In the genomic region with DNA sequence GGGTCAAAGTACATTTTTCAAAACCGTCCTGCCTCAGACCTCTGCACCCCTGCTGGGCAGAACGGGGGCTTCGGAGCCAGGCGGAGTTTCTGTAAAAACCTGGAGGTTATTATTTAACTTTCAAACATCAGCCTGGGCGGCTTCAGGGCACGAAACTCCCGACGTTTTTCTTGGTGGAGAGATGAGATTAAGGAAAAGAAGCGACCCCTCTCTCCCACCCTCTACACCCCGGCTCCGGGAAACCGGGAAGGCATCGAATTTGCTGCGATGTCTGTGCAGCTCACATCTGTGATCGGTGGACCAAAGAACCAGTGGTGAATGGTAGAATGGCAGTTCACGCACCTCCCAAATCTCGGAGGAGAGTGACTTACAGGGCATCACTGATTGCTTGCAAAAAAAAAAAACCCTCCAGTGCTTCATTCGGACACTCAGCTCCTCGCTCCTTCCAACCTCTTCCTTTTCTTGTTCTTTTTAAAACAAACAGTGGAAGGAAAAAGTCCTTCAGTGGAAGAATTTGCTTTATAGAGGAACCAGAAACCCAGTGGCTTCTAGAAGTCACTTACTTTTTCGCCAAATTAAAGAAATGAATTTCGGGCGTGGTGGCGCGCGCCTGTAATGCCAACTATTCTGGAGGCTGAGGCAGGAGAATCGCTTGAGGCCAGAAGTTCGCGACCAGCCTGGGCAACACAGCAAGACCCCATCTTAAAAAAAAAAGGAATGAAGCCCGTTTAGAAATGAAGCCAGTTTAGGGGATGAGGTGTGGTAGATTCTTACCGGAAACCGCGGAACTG, we compare ENCODE assay signal across 8 cellular contexts. TPM values are rescaled to one million over a fixed set of nuclear protein-coding genes. Genes with fewer than 3 reads are reported as not detected.
DNase-seq lines count a peak whose midpoint lies in the region; ATAC-seq and TF ChIP-seq lines count a peak whose summit lies in the region.

No MANE protein-coding gene starts in this region.

- no peaks in the 10 kb centered on the region for H3K9me3 Mint-ChIP-seq in chondrocyte (ENCODE audit: low read depth)
- H3K9me3 Mint-ChIP-seq in stimulated activated effector memory CD8-positive, alpha-beta T cell treated with anti-CD3 and anti-CD28 coated beads, Interleukin-12 subunit alpha, Interleukin-12 subunit beta, amount 100 ng/mL, for 72 hours, result no peaks in the 10 kb centered on the region

- ATAC-seq in Right ventricle myocardium inferior (no peak), HG03354 (IDR thresholded peaks at IDR 0.05; ENCODE audit: poor library complexity, severe bottlenecking, unreplicated experiment) (peak; percentile 33), left colon (peak; percentile 9), HG02588 (IDR thresholded peaks at IDR 0.05; ENCODE audit: unreplicated experiment) (no peak)
- peak; percentile 52 for ATAC-seq in stimulated activated effector memory CD8-positive, alpha-beta T cell treated with anti-CD3 and anti-CD28 coated beads, Interleukin-12 subunit alpha, Interleukin-12 subunit beta, amount 100 ng/mL, for 72 hours

- no peaks in the 10 kb centered on the region for H3K27me3 ChIP-seq in cardiac muscle cell

- no peaks in the 10 kb centered on the region for H3K4me1 ChIP-seq in cardiac muscle cell (ENCODE audit: low read depth)

- H3K36me3 ChIP-seq in cardiac muscle cell, result no peaks in the 10 kb centered on the region

- no peaks in the 10 kb centered on the region for H3K9me3 ChIP-seq in cardiac muscle cell (ENCODE audit: low read depth)

- H3K4me1 Mint-ChIP-seq in chondrocyte (ENCODE audit: low read depth), result peaks cover 35% of the 10 kb centered on the region
- H3K4me1 Mint-ChIP-seq in stimulated activated effector memory CD8-positive, alpha-beta T cell treated with anti-CD3 and anti-CD28 coated beads, Interleukin-12 subunit alpha, Interleukin-12 subunit beta, amount 100 ng/mL, for 72 hours, result peaks cover 23% of the 10 kb centered on the region

- intact Hi-C loops in Right ventricle myocardium inferior (cut with DNase I), result no loop called here
- intact Hi-C loops in left colon (cut with DNase I, micrococcal nuclease), result no loop called here

- peak overlapping the region; percentile 67 for H3K4me3 ChIP-seq in cardiac muscle cell

- H3K27ac ChIP-seq in cardiac muscle cell, result peak overlapping the region; percentile 86

- H3K27ac Mint-ChIP-seq in chondrocyte (ENCODE audit: unreplicated experiment), result peak overlapping the region; percentile 96
- peak overlapping the region; percentile 94 for H3K27ac Mint-ChIP-seq in stimulated activated effector memory CD8-positive, alpha-beta T cell treated with anti-CD3 and anti-CD28 coated beads, Interleukin-12 subunit alpha, Interleukin-12 subunit beta, amount 100 ng/mL, for 72 hours

- no peaks in the 10 kb centered on the region for H3K27me3 Mint-ChIP-seq in chondrocyte (ENCODE audit: low read depth)

- no peaks in the 10 kb centered on the region for H3K36me3 Mint-ChIP-seq in chondrocyte (ENCODE audit: low read depth)
- peaks cover 3% of the 10 kb centered on the region for H3K36me3 Mint-ChIP-seq in stimulated activated effector memory CD8-positive, alpha-beta T cell treated with anti-CD3 and anti-CD28 coated beads, Interleukin-12 subunit alpha, Interleukin-12 subunit beta, amount 100 ng/mL, for 72 hours

- DNase-seq in cardiac muscle cell (ENCODE audit: low read depth in 1 of 2, low spot score in 1 of 2) (peak; percentile 28 to 45), Right ventricle myocardium inferior (ENCODE audit: missing footprints) (no peak), SK-N-DZ (ENCODE audit: low spot score) (peak; percentile 56), chondrocyte (ENCODE audit: low spot score) (no peak), left colon (peak in 1 of 2 donors; percentile 41)
- DNase-seq in stimulated activated effector memory CD8-positive, alpha-beta T cell treated with anti-CD3 and anti-CD28 coated beads, Interleukin-12 subunit alpha, Interleukin-12 subunit beta, amount 100 ng/mL, for 72 hours (ENCODE audit: low spot score in 2 of 2), result no peak

- peak overlapping the region; percentile 91 for H3K4me3 Mint-ChIP-seq in chondrocyte (ENCODE audit: unreplicated experiment)
- peak overlapping the region; percentile 94 for H3K4me3 Mint-ChIP-seq in stimulated activated effector memory CD8-positive, alpha-beta T cell treated with anti-CD3 and anti-CD28 coated beads, Interleukin-12 subunit alpha, Interleukin-12 subunit beta, amount 100 ng/mL, for 72 hours

- TF ChIP-seq CTCF in cardiac muscle cell (IDR thresholded peaks at IDR 0.05; ENCODE audit: low read depth, low read length) (peak; percentile 8), chondrocyte (IDR thresholded peaks at IDR 0.05) (peak; percentile 47)

RNA-seq across cellular contexts. Expression of gene PHACTR4, which starts 0.9 kb away (rescaled TPM):
- total RNA-seq in cardiac muscle cell (13.5 and 14.8 TPM in 2 replicates), Right ventricle myocardium inferior (18.1 TPM), chondrocyte (39.6 to 45.7 TPM (median 39.9 TPM) in 3 replicates), left colon (10 to 100 TPM; 46.7 to 61.8 TPM)
- 27.1 TPM in 2 replicates for polyA plus RNA-seq in cardiac muscle cell
- polyA plus RNA-seq in SK-N-DZ (2014; cell fraction: cytosol; rRNA removed), result 12.3 and 12.5 TPM in 2 replicates
- polyA plus RNA-seq in SK-N-DZ (2014; cell fraction: nucleus; rRNA removed), result 3.6 and 7.2 TPM in 2 replicates

RNA-seq across cellular contexts. Expression of gene MED18, which starts 41.6 kb away (rescaled TPM):
- total RNA-seq in cardiac muscle cell (11.5 and 14.9 TPM in 2 replicates), Right ventricle myocardium inferior (10.6 TPM), chondrocyte (10.9 to 12.2 TPM (median 11.3 TPM) in 3 replicates), left colon (10 to 100 TPM; 29.1 to 31.6 TPM)
- polyA plus RNA-seq in cardiac muscle cell, result 14.1 and 17.6 TPM in 2 replicates
- polyA plus RNA-seq in SK-N-DZ (2014; cell fraction: cytosol; rRNA removed), result 9.9 and 11.2 TPM in 2 replicates
- 7.8 and 9.5 TPM in 2 replicates for polyA plus RNA-seq in SK-N-DZ (2014; cell fraction: nucleus; rRNA removed)

Comparison
In these comparisons a context has a peak if more than half of its experiments do, and no peak if none do; other contexts are left out.
1. DNase-seq: peak in cardiac muscle cell (2 of 2) and SK-N-DZ (single experiment); none in Right ventricle myocardium inferior (single experiment), chondrocyte (single experiment) and stimulated activated effector memory CD8-positive, alpha-beta T cell treated with anti-CD3 and anti-CD28 coated beads, Interleukin-12 subunit alpha, Interleukin-12 subunit beta, amount 100 ng/mL, for 72 hours (0 of 2).
2. ATAC-seq: peak in HG03354 (single experiment), left colon (single experiment) and stimulated activated effector memory CD8-positive, alpha-beta T cell treated with anti-CD3 and anti-CD28 coated beads, Interleukin-12 subunit alpha, Interleukin-12 subunit beta, amount 100 ng/mL, for 72 hours (single experiment); none in Right ventricle myocardium inferior (single experiment) and HG02588 (single experiment).